Comparison of ENCODE assay signal across 12 cellular contexts in the genomic region with DNA sequence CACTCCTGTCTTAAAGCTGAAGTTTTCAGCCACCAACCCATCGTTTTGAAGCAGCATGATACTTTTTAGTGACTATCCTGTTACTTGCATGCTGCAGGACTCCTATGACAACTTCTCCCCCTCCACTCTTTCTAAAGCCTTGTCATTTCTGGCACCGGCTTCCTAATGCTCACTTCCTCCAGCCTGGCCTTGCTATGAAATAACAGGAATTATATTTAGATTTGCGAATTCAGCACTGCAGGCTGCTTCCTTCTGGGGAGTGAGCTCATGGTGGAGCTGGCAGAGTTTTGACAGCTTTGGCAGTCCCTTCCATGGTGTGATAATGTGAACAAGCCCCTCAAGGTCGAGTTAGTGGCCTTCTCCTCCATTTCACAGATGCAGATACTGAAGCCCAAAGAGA. TPM values are rescaled to one million over a fixed set of nuclear protein-coding genes. Genes with fewer than 3 reads are reported as not detected.
DNase-seq lines count a peak whose midpoint lies in the region; ATAC-seq and TF ChIP-seq lines count a peak whose summit lies in the region.
"Had no signal": no experiment of that assay in that cellular context is flagged by ENCODE, and none has a peak within 500 bp of the region (broad histone marks: within the 10 kb centered on the region; RNA-seq: fewer than 3 reads in every experiment).

No MANE protein-coding gene starts in this region.

- H3K27me3 ChIP-seq in Karpas-422 (ENCODE audit: low read length) (no peaks in the 10 kb centered on the region), adrenal gland (no peaks in the 10 kb centered on the region), thoracic aorta (replicated peaks; ENCODE audit: insufficient read depth) (no peaks in the 10 kb centered on the region)
- H3K27me3 ChIP-seq: testis had no signal

- TF ChIP-seq CTCF in adrenal gland (IDR thresholded peaks at IDR 0.05) (no peak), thoracic aorta (IDR thresholded peaks at IDR 0.05) (no peak), progenitor cell of endocrine pancreas (IDR thresholded peaks at IDR 0.05; ENCODE audit: unreplicated experiment) (no peak), lower leg skin (IDR thresholded peaks at IDR 0.05) (no peak)

- H3K27me3 Mint-ChIP-seq in progenitor cell of endocrine pancreas = no peaks in the 10 kb centered on the region
- peaks cover 4 to 18% of the 10 kb centered on the region in 2 donors for H3K27me3 Mint-ChIP-seq in natural killer cell treated with Interleukin-12 subunit alpha and Interleukin-12 subunit beta and Interleukin-15 and Interleukin-18, amount 100 ng/mL, for 72 hours

- H3K9me3 ChIP-seq in Karpas-422 (ENCODE audit: low read length) = no peaks in the 10 kb centered on the region
- no peaks in the 10 kb centered on the region for H3K9me3 ChIP-seq in adrenal gland (replicated peaks in 1 of 3)
- H3K9me3 ChIP-seq in thoracic aorta = no peaks in the 10 kb centered on the region
- H3K9me3 ChIP-seq: testis had no signal

- no peak for DNase-seq in Karpas-422
- DNase-seq in adrenal gland = peak; percentile 27 to 73 (median 53)
- peak; percentile 21 for DNase-seq in left kidney (ENCODE audit: low read depth, low spot score)
- peak; percentile 21 for DNase-seq in thoracic aorta (ENCODE audit: low spot score)
- no peak for DNase-seq in progenitor cell of endocrine pancreas (ENCODE audit: low spot score, unreplicated experiment)
- DNase-seq in lower leg skin (ENCODE audit: low spot score in 2 of 2) = no peak
- no peak for DNase-seq in natural killer cell treated with Interleukin-12 subunit alpha and Interleukin-12 subunit beta and Interleukin-15 and Interleukin-18, amount 100 ng/mL, for 72 hours (ENCODE audit: low spot score)
- DNase-seq: activated CD4-positive, alpha-beta T cell treated with anti-CD3 and anti-CD28 coated beads for 4 hours; activated T-cell treated with anti-CD3 and anti-CD28 coated beads, Interleukin-2, amount 50 U/mL, for 4 hours; NCI-H2081; testis had no signal

- H3K79me2 ChIP-seq in Karpas-422 (ENCODE audit: low read length) = peaks cover 81% of the 10 kb centered on the region

- no peaks in the 10 kb centered on the region for H3K9me2 ChIP-seq in Karpas-422 (replicated peaks; ENCODE audit: insufficient read depth, low read length)

- WGBS in adrenal gland, 4 donors = 14 to 30% (median 18%) methylated on average over 4 of the region's 4 CpGs
- WGBS in lower leg skin, 2 donors = 53 to 63% methylated on average over 4 of the region's 4 CpGs

- H3K4me2 ChIP-seq in Karpas-422 (ENCODE audit: low read depth, low read length, poor library complexity, severe bottlenecking) = no peak overlapping the region
- H3K4me2 ChIP-seq: KMS-11 had no signal

- TF ChIP-seq POLR2A in adrenal gland (IDR thresholded peaks at IDR 0.05) (no peak), lower leg skin (IDR thresholded peaks at IDR 0.05) (no peak)

- H2AFZ ChIP-seq in Karpas-422 (ENCODE audit: low read length) = no peak overlapping the region

- H3K27ac ChIP-seq in Karpas-422 (ENCODE audit: low read length) = peak overlapping the region; percentile 25; the same call in 1 of the 2 replicates
- H3K27ac ChIP-seq in adrenal gland = peak overlapping the region in 2 of 5 donors; percentile 14 to 67
- peak overlapping the region in 1 of 2 donors; percentile 61 for H3K27ac ChIP-seq in thoracic aorta
- H3K27ac ChIP-seq: KMS-11, testis had no signal

- no peaks in the 10 kb centered on the region for H3K36me3 Mint-ChIP-seq in progenitor cell of endocrine pancreas (ENCODE audit: insufficient read depth)
- no peaks in the 10 kb centered on the region for H3K36me3 Mint-ChIP-seq in natural killer cell treated with Interleukin-12 subunit alpha and Interleukin-12 subunit beta and Interleukin-15 and Interleukin-18, amount 100 ng/mL, for 72 hours

- H3K4me1 ChIP-seq in Karpas-422 (ENCODE audit: low read length) (peaks cover 64% of the 10 kb centered on the region), adrenal gland (replicated peaks in 1 of 2) (peaks cover 0 to 18% of the 10 kb centered on the region in 2 donors), thoracic aorta (ENCODE audit: control insufficient read depth in 1 of 2, low read depth in 2 of 2) (peaks cover 18 to 49% of the 10 kb centered on the region in 2 donors)
- H3K4me1 ChIP-seq: testis had no signal

- intact Hi-C loops in adrenal gland (cut with DNase I) (no loop called here), lower leg skin (cut with DNase I; ENCODE audit: low total_unique reads) (no loop called here)

- peak; percentile 78 for ATAC-seq in thoracic aorta (ENCODE audit: insufficient number of reproducible peaks, low FRiP score, low read depth)
- ATAC-seq in natural killer cell treated with Interleukin-12 subunit alpha and Interleukin-12 subunit beta and Interleukin-15 and Interleukin-18, amount 100 ng/mL, for 72 hours = no peak
- ATAC-seq: activated T-cell treated with anti-CD3 and anti-CD28 coated beads, Interleukin-2, amount 50 U/mL, for 4 hours had no signal

- H3K36me3 ChIP-seq in Karpas-422 (ENCODE audit: insufficient read depth, low read length) (peaks cover 10% of the 10 kb centered on the region; the same call in 1 of the 2 replicates), adrenal gland (replicated peaks in 1 of 2) (no peaks in the 10 kb centered on the region), thoracic aorta (no peaks in the 10 kb centered on the region)

- no peak overlapping the region for H3K9ac ChIP-seq in Karpas-422 (ENCODE audit: low read length)
- H3K9ac ChIP-seq: KMS-11 had no signal

- H3K4me3 ChIP-seq in Karpas-422 (ENCODE audit: low read length) (no peak overlapping the region), adrenal gland (no peak overlapping the region), thoracic aorta (no peak overlapping the region), lower leg skin (ENCODE audit: low read depth, poor library complexity, severe bottlenecking) (no peak overlapping the region)
- H3K4me3 ChIP-seq: testis had no signal

- H3K9me3 Mint-ChIP-seq in progenitor cell of endocrine pancreas (ENCODE audit: low read depth) = no peaks in the 10 kb centered on the region
- H3K9me3 Mint-ChIP-seq in natural killer cell treated with Interleukin-12 subunit alpha and Interleukin-12 subunit beta and Interleukin-15 and Interleukin-18, amount 100 ng/mL, for 72 hours = no peaks in the 10 kb centered on the region
- H3K9me3 Mint-ChIP-seq: activated T-cell treated with anti-CD3 and anti-CD28 coated beads, Interleukin-2, amount 50 U/mL, for 4 hours had no signal

- peaks cover 4% of the 10 kb centered on the region; the same call in 1 of the 2 replicates for H4K20me1 ChIP-seq in Karpas-422 (ENCODE audit: insufficient read depth, low read depth, low read length)

- H3K4me3 Mint-ChIP-seq in progenitor cell of endocrine pancreas (ENCODE audit: low read depth) = no peak overlapping the region
- H3K4me3 Mint-ChIP-seq in natural killer cell treated with Interleukin-12 subunit alpha and Interleukin-12 subunit beta and Interleukin-15 and Interleukin-18, amount 100 ng/mL, for 72 hours = no peak overlapping the region
- H3K4me3 Mint-ChIP-seq: activated T-cell treated with anti-CD3 and anti-CD28 coated beads, Interleukin-2, amount 50 U/mL, for 4 hours had no signal

- H3K27ac Mint-ChIP-seq in progenitor cell of endocrine pancreas = no peak overlapping the region
- H3K27ac Mint-ChIP-seq in natural killer cell treated with Interleukin-12 subunit alpha and Interleukin-12 subunit beta and Interleukin-15 and Interleukin-18, amount 100 ng/mL, for 72 hours = no peak overlapping the region

- peaks cover 21% of the 10 kb centered on the region for H3K4me1 Mint-ChIP-seq in progenitor cell of endocrine pancreas (ENCODE audit: low read depth)
- no peaks in the 10 kb centered on the region for H3K4me1 Mint-ChIP-seq in natural killer cell treated with Interleukin-12 subunit alpha and Interleukin-12 subunit beta and Interleukin-15 and Interleukin-18, amount 100 ng/mL, for 72 hours (ENCODE audit: low read depth in 2 of 2)

RNA-seq across cellular contexts. Expression of a gene that starts 13.4 kb away (rescaled TPM):
- total RNA-seq in Karpas-422 (2014; rRNA removed; shearing (Covaris generic); ENCODE audit: low replicate concordance) = 51.7 and 99.1 TPM in 2 replicates
- total RNA-seq in adrenal gland = 1 to 10 TPM in 7 of 8 donors, under 1 TPM in 1; 0.72 to 8.5 (median 4.2) TPM
- 1 to 10 TPM; 1.9 to 4.2 (median 2.6) TPM for polyA plus RNA-seq in adrenal gland
- total RNA-seq in thoracic aorta = 1 to 10 TPM; 1.3 to 6.9 TPM
- 1.6 and 1.8 TPM in 2 replicates for total RNA-seq in progenitor cell of endocrine pancreas
- 10 to 100 TPM in 2 of 4 donors, 1 to 10 TPM in 2; 2.4 to 13.3 (median 7.7) TPM for total RNA-seq in lower leg skin
- total RNA-seq in natural killer cell treated with Interleukin-12 subunit alpha and Interleukin-12 subunit beta and Interleukin-15 and Interleukin-18, amount 100 ng/mL, for 72 hours = 1 to 10 TPM in 1 of 2 donors, not detected in 1; 1.0 TPM

RNA-seq across cellular contexts. Expression of a gene that starts 46.3 kb away (rescaled TPM):
- not detected in 2 replicates for total RNA-seq in Karpas-422 (2014; rRNA removed; shearing (Covaris generic); ENCODE audit: low replicate concordance)
- total RNA-seq in adrenal gland = not detected
- polyA plus RNA-seq in adrenal gland = not detected
- not detected for total RNA-seq in thoracic aorta
- not detected in 2 replicates for total RNA-seq in progenitor cell of endocrine pancreas
- total RNA-seq in lower leg skin = not detected
- total RNA-seq in natural killer cell treated with Interleukin-12 subunit alpha and Interleukin-12 subunit beta and Interleukin-15 and Interleukin-18, amount 100 ng/mL, for 72 hours = not detected
- total RNA-seq: activated T-cell treated with anti-CD3 and anti-CD28 coated beads, Interleukin-2, amount 50 U/mL, for 4 hours had no signal

Comparison
In these comparisons a context has a peak if more than half of its experiments do, and no peak if none do; other contexts are left out.
1. DNase-seq: peak in adrenal gland (7 of 7), left kidney (single experiment) and thoracic aorta (single experiment); none in Karpas-422 (single experiment), progenitor cell of endocrine pancreas (single experiment), lower leg skin (0 of 2) and natural killer cell treated with Interleukin-12 subunit alpha and Interleukin-12 subunit beta and Interleukin-15 and Interleukin-18, amount 100 ng/mL, for 72 hours (single experiment).